1 cellular context compared by ENCODE assay signal in the genomic region with DNA sequence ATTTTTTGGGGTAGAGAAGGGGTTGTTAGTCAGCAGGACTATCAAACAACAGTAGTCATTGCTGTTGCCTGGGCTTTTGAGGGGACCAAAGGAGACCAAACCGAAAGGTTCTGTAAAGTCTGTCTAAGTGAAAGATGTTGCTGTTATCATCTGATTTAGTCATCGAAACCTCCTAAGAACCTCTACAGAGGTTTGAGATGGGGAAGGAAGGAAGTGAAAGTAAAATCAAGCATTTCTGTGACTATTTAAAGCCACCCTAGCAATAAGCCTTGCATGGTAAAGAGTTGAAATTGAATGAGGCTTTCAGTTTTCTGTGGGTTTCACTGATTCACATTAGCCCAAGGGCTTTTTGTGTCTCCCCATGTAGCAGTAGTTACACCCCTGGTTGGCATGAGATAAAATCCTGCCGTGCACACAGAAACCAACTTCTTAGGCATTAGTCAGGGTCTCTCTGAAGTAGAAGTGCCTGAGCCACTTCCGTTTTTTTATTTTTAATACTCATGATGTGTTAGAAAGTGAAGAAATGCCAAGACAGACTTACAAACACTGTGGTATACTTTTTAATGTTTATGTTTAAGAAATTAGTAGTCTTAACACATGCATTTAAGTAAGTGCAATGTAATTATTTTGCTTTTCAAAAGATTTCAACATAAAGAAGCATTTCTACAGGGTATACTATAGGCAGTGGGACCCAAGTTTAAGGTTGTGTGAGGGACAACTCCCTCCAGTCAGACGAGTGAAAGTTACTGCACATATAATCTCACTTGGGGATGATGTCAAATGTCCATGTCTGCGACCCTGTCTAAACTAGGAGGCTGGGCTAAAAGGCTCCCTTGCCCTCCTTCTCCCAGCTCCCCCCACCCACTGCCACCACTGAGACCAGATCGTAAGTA.
A peak's percentile ranks its signal among the peaks of the same experiment; 100 is the strongest.
TF ChIP-seq lines count a peak whose summit lies in the region.

No MANE protein-coding gene starts in this region.

TF ChIP-seq in GM12878, 131 proteins besides CTCF, POLR2A, EP300 and RAD21 (continued from another document and continues in another):
- TF ChIP-seq, protein P1, sequence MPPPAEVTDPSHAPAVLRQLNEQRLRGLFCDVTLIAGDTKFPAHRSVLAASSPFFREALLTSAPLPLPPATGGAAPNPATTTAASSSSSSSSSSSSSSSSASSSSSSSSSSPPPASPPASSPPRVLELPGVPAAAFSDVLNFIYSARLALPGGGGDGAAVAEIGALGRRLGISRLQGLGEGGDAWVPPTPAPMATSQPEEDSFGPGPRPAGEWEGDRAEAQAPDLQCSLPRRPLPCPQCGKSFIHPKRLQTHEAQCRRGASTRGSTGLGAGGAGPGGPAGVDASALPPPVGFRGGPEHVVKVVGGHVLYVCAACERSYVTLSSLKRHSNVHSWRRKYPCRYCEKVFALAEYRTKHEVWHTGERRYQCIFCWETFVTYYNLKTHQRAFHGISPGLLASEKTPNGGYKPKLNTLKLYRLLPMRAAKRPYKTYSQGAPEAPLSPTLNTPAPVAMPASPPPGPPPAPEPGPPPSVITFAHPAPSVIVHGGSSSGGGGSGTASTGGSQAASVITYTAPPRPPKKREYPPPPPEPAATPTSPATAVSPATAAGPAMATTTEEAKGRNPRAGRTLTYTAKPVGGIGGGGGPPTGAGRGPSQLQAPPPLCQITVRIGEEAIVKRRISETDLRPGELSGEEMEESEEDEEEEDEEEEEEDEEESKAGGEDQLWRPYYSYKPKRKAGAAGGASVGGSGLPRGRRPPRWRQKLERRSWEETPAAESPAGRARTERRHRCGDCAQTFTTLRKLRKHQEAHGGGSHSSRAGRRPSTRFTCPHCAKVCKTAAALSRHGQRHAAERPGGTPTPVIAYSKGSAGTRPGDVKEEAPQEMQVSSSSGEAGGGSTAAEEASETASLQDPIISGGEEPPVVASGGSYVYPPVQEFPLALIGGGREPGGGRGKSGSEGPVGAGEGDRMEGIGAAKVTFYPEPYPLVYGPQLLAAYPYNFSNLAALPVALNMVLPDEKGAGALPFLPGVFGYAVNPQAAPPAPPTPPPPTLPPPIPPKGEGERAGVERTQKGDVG (CRISPR knock-in tag; IDR thresholded peaks at IDR 0.05) = no peak
- TF ChIP-seq, protein P2, sequence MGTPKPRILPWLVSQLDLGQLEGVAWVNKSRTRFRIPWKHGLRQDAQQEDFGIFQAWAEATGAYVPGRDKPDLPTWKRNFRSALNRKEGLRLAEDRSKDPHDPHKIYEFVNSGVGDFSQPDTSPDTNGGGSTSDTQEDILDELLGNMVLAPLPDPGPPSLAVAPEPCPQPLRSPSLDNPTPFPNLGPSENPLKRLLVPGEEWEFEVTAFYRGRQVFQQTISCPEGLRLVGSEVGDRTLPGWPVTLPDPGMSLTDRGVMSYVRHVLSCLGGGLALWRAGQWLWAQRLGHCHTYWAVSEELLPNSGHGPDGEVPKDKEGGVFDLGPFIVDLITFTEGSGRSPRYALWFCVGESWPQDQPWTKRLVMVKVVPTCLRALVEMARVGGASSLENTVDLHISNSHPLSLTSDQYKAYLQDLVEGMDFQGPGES (IDR thresholded peaks at IDR 0.05) = no peak
- TF ChIP-seq, protein P3, sequence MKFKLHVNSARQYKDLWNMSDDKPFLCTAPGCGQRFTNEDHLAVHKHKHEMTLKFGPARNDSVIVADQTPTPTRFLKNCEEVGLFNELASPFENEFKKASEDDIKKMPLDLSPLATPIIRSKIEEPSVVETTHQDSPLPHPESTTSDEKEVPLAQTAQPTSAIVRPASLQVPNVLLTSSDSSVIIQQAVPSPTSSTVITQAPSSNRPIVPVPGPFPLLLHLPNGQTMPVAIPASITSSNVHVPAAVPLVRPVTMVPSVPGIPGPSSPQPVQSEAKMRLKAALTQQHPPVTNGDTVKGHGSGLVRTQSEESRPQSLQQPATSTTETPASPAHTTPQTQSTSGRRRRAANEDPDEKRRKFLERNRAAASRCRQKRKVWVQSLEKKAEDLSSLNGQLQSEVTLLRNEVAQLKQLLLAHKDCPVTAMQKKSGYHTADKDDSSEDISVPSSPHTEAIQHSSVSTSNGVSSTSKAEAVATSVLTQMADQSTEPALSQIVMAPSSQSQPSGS (IDR thresholded peaks at IDR 0.05; ENCODE audit: low read length) = peak; percentile 88
- TF ChIP-seq ZNF217 (IDR thresholded peaks at IDR 0.05) (peak; percentile 91; the same call in 1 of the 2 replicates), MXI1 (IDR thresholded peaks at IDR 0.05; ENCODE audit: low read depth, low read length) (0 out of 2 replicates have a peak, but pooled peaks have one; percentile 41), SRF (IDR thresholded peaks at IDR 0.05; ENCODE audit: low read depth in 2 of 2, low read length in 2 of 2) (0 out of 4 replicates have a peak, but pooled peaks of 1 of the 2 experiments have one; percentile 36), BCL11A (IDR thresholded peaks at IDR 0.05; ENCODE audit: low read depth, low read length) (peak; percentile 85), RELA (IDR thresholded peaks at IDR 0.05; ENCODE audit: borderline replicate concordance, partially characterized antibody) (peak; percentile 21), IKZF1 (conservative IDR thresholded peaks at IDR 0.05) (peak; percentile 86), ZNF207 (IDR thresholded peaks at IDR 0.05; ENCODE audit: borderline replicate concordance) (no peak), JUND (IDR thresholded peaks at IDR 0.05; ENCODE audit: low read depth, low read length) (no peak), PAX5 (IDR thresholded peaks at IDR 0.05; ENCODE audit: borderline replicate concordance, low read depth, low read length) (peak; percentile 76; the same call in 1 of the 2 replicates), RAD51 (IDR thresholded peaks at IDR 0.05) (no peak), SPI1 (IDR thresholded peaks at IDR 0.05; ENCODE audit: borderline replicate concordance, insufficient read depth, low read depth, low read length) (peak; percentile 97), IRF4 (IDR thresholded peaks at IDR 0.05; ENCODE audit: low read depth, low read length) (peak; percentile 93), CREM (IDR thresholded peaks at IDR 0.05; ENCODE audit: low read depth) (peak; percentile 84), STAT1 (conservative IDR thresholded peaks at IDR 0.05) (no peak), JUNB (IDR thresholded peaks at IDR 0.05) (peak; percentile 84), SP1 (IDR thresholded peaks at IDR 0.05; ENCODE audit: low read depth, low read length) (peak; percentile 45), IKZF2 (IDR thresholded peaks at IDR 0.05) (peak; percentile 86 to 90), EGR1 (IDR thresholded peaks at IDR 0.05; ENCODE audit: borderline replicate concordance in 1 of 2, low read depth in 2 of 2, low read length in 2 of 2) (no peak), RBBP5 (conservative IDR thresholded peaks at IDR 0.05) (no peak), HCFC1 (IDR thresholded peaks at IDR 0.05; ENCODE audit: low read length) (no peak), KLF5 (IDR thresholded peaks at IDR 0.05; ENCODE audit: partially characterized antibody) (no peak), STAT3 (IDR thresholded peaks at IDR 0.05; ENCODE audit: low read depth, low read length) (peak; percentile 79; the same call in 1 of the 2 replicates), BRCA1 (IDR thresholded peaks at IDR 0.05; ENCODE audit: low read depth, low read length) (no peak), TCF12 (IDR thresholded peaks at IDR 0.05; ENCODE audit: low read depth, low read length) (0 out of 2 replicates have a peak, but pooled peaks have one; percentile 42), NR2C2 (IDR thresholded peaks at IDR 0.05; ENCODE audit: borderline replicate concordance, control insufficient read depth, insufficient read length, low read depth) (no peak), SMAD5 (IDR thresholded peaks at IDR 0.05; ENCODE audit: low read depth) (no peak; the same call in 1 of the 2 replicates), CBFB (IDR thresholded peaks at IDR 0.05; ENCODE audit: low read depth) (peak; percentile 68)
- TF ChIP-seq, protein P4, sequence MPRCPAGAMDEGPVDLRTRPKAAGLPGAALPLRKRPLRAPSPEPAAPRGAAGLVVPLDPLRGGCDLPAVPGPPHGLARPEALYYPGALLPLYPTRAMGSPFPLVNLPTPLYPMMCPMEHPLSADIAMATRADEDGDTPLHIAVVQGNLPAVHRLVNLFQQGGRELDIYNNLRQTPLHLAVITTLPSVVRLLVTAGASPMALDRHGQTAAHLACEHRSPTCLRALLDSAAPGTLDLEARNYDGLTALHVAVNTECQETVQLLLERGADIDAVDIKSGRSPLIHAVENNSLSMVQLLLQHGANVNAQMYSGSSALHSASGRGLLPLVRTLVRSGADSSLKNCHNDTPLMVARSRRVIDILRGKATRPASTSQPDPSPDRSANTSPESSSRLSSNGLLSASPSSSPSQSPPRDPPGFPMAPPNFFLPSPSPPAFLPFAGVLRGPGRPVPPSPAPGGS (IDR thresholded peaks at IDR 0.05; ENCODE audit: borderline replicate concordance, insufficient read depth, low read depth, low read length, poor library complexity, severe bottlenecking) = peak; percentile 69
- TF ChIP-seq, protein P5, sequence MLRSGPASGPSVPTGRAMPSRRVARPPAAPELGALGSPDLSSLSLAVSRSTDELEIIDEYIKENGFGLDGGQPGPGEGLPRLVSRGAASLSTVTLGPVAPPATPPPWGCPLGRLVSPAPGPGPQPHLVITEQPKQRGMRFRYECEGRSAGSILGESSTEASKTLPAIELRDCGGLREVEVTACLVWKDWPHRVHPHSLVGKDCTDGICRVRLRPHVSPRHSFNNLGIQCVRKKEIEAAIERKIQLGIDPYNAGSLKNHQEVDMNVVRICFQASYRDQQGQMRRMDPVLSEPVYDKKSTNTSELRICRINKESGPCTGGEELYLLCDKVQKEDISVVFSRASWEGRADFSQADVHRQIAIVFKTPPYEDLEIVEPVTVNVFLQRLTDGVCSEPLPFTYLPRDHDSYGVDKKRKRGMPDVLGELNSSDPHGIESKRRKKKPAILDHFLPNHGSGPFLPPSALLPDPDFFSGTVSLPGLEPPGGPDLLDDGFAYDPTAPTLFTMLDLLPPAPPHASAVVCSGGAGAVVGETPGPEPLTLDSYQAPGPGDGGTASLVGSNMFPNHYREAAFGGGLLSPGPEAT (IDR thresholded peaks at IDR 0.05; ENCODE audit: low read depth) = peak; percentile 85
- TF ChIP-seq, protein P6, sequence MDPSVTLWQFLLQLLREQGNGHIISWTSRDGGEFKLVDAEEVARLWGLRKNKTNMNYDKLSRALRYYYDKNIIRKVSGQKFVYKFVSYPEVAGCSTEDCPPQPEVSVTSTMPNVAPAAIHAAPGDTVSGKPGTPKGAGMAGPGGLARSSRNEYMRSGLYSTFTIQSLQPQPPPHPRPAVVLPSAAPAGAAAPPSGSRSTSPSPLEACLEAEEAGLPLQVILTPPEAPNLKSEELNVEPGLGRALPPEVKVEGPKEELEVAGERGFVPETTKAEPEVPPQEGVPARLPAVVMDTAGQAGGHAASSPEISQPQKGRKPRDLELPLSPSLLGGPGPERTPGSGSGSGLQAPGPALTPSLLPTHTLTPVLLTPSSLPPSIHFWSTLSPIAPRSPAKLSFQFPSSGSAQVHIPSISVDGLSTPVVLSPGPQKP (IDR thresholded peaks at IDR 0.05; ENCODE audit: low read depth, low read length) = 0 out of 2 replicates have a peak, but pooled peaks have one; percentile 42
- TF ChIP-seq, protein P7, sequence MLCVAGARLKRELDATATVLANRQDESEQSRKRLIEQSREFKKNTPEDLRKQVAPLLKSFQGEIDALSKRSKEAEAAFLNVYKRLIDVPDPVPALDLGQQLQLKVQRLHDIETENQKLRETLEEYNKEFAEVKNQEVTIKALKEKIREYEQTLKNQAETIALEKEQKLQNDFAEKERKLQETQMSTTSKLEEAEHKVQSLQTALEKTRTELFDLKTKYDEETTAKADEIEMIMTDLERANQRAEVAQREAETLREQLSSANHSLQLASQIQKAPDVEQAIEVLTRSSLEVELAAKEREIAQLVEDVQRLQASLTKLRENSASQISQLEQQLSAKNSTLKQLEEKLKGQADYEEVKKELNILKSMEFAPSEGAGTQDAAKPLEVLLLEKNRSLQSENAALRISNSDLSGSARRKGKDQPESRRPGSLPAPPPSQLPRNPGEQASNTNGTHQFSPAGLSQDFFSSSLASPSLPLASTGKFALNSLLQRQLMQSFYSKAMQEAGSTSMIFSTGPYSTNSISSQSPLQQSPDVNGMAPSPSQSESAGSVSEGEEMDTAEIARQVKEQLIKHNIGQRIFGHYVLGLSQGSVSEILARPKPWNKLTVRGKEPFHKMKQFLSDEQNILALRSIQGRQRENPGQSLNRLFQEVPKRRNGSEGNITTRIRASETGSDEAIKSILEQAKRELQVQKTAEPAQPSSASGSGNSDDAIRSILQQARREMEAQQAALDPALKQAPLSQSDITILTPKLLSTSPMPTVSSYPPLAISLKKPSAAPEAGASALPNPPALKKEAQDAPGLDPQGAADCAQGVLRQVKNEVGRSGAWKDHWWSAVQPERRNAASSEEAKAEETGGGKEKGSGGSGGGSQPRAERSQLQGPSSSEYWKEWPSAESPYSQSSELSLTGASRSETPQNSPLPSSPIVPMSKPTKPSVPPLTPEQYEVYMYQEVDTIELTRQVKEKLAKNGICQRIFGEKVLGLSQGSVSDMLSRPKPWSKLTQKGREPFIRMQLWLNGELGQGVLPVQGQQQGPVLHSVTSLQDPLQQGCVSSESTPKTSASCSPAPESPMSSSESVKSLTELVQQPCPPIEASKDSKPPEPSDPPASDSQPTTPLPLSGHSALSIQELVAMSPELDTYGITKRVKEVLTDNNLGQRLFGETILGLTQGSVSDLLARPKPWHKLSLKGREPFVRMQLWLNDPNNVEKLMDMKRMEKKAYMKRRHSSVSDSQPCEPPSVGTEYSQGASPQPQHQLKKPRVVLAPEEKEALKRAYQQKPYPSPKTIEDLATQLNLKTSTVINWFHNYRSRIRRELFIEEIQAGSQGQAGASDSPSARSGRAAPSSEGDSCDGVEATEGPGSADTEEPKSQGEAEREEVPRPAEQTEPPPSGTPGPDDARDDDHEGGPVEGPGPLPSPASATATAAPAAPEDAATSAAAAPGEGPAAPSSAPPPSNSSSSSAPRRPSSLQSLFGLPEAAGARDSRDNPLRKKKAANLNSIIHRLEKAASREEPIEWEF (IDR thresholded peaks at IDR 0.05; ENCODE audit: insufficient replicate concordance, low read depth, low read length) = peak; percentile 38
- TF ChIP-seq, protein P8, sequence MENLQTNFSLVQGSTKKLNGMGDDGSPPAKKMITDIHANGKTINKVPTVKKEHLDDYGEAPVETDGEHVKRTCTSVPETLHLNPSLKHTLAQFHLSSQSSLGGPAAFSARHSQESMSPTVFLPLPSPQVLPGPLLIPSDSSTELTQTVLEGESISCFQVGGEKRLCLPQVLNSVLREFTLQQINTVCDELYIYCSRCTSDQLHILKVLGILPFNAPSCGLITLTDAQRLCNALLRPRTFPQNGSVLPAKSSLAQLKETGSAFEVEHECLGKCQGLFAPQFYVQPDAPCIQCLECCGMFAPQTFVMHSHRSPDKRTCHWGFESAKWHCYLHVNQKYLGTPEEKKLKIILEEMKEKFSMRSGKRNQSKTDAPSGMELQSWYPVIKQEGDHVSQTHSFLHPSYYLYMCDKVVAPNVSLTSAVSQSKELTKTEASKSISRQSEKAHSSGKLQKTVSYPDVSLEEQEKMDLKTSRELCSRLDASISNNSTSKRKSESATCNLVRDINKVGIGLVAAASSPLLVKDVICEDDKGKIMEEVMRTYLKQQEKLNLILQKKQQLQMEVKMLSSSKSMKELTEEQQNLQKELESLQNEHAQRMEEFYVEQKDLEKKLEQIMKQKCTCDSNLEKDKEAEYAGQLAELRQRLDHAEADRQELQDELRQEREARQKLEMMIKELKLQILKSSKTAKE (IDR thresholded peaks at IDR 0.05; ENCODE audit: low read depth, poor library complexity, severe bottlenecking) = peak; percentile 97
- TF ChIP-seq, protein P9, sequence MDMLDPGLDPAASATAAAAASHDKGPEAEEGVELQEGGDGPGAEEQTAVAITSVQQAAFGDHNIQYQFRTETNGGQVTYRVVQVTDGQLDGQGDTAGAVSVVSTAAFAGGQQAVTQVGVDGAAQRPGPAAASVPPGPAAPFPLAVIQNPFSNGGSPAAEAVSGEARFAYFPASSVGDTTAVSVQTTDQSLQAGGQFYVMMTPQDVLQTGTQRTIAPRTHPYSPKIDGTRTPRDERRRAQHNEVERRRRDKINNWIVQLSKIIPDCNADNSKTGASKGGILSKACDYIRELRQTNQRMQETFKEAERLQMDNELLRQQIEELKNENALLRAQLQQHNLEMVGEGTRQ (IDR thresholded peaks at IDR 0.05; ENCODE audit: borderline replicate concordance, low read depth, low read length) = no peak
